8 cellular contexts compared by ENCODE assay signal in genomic region chr16:56357291-56357764, GRCh38.
DNase-seq lines count a peak whose midpoint lies in the region; ATAC-seq and TF ChIP-seq lines count a peak whose summit lies in the region.

No MANE protein-coding gene starts in this region.

- H3K4me3 ChIP-seq in astrocyte of the spinal cord (ENCODE audit: low read depth, low read length): peak overlapping the region; percentile 37
- H3K4me3 ChIP-seq in stomach smooth muscle (ENCODE audit: low read length in 2 of 2): peak overlapping the region; percentile 71 to 72

- H3K27ac ChIP-seq in stomach smooth muscle (ENCODE audit: low read length): peak overlapping the region; percentile 67

- DNase-seq in D341Med (ENCODE audit: low spot score): peak; percentile 21
- DNase-seq in astrocyte of the spinal cord (ENCODE audit: low read depth, low spot score): no peak
- DNase-seq in kidney tubule cell (ENCODE audit: low spot score): peak; percentile 31

- no peak for TF ChIP-seq CTCF in astrocyte of the spinal cord (IDR thresholded peaks at IDR 0.05; ENCODE audit: low read depth, low read length)

- H3K9ac ChIP-seq in stomach smooth muscle (ENCODE audit: low read length in 2 of 2): peak overlapping the region; percentile 72 to 81

- H3K4me1 ChIP-seq in stomach smooth muscle (ENCODE audit: control insufficient read depth, insufficient read depth, low read length): peaks cover 7% of the 10 kb centered on the region

- in situ Hi-C loops in astrocyte of the spinal cord (cut with HindIII; ENCODE audit: low sequenced_read_pairs): no loop called here

- H3K36me3 ChIP-seq in stomach smooth muscle (ENCODE audit: control insufficient read depth in 2 of 2, insufficient read depth in 2 of 2, low read length in 2 of 2): peaks cover 2 to 4% of the 10 kb centered on the region in 2 donors

- H3K27me3 ChIP-seq in stomach smooth muscle (ENCODE audit: control insufficient read depth in 1 of 2, insufficient read depth in 2 of 2, low read length in 2 of 2): no peaks in the 10 kb centered on the region

- H3K9me3 ChIP-seq in stomach smooth muscle (ENCODE audit: control insufficient read depth in 2 of 2, low read length in 2 of 2): no peaks in the 10 kb centered on the region

- ATAC-seq in HG03571 (IDR thresholded peaks at IDR 0.05; ENCODE audit: unreplicated experiment): peak; percentile 14
- no peak for ATAC-seq in GM21381 (IDR thresholded peaks at IDR 0.05; ENCODE audit: unreplicated experiment)
- no peak for ATAC-seq in GM18519 (IDR thresholded peaks at IDR 0.05; ENCODE audit: low FRiP score, unreplicated experiment)
- no peak for ATAC-seq in HG02973 (IDR thresholded peaks at IDR 0.05; ENCODE audit: unreplicated experiment)
